Comparison of ENCODE assay signal across 13 cellular contexts in genomic region chr12:101931498-101932326, GRCh38. TPM values are rescaled to one million over a fixed set of nuclear protein-coding genes. Genes with fewer than 3 reads are reported as not detected.
DNase-seq lines count a peak whose midpoint lies in the region; ATAC-seq and TF ChIP-seq lines count a peak whose summit lies in the region.
"Had no signal": no experiment of that assay in that cellular context is flagged by ENCODE, and none has a peak within 500 bp of the region (broad histone marks: within the 10 kb centered on the region; RNA-seq: fewer than 3 reads in every experiment).

No MANE protein-coding gene starts in this region.

- intact Hi-C loops in ovary (cut with DNase I) = loop anchor here in 2 of 4 donors (10.0 kb wide), 2 partner anchors 553 to 833 kb away; partner anchors contain the start of gene IGF1 (in 1 of the 2)

- no peak for TF ChIP-seq EP300 in ovary (IDR thresholded peaks at IDR 0.05)

- peak overlapping the region; percentile 81 for H3K4me2 ChIP-seq in OCI-LY3 (ENCODE audit: low read length)

- H3K4me1 ChIP-seq in OCI-LY3 (ENCODE audit: low read length) (peaks cover 90% of the 10 kb centered on the region), ovary (ENCODE audit: insufficient read depth) (peaks cover 4% of the 10 kb centered on the region)

- WGBS in ovary, 3 donors = 83 to 88% (median 86%) methylated on average over 5 of the region's 5 CpGs

- no peak for TF ChIP-seq CTCF in OCI-LY3 (IDR thresholded peaks at IDR 0.05; ENCODE audit: low read depth, low read length)
- TF ChIP-seq CTCF in ovary (IDR thresholded peaks at IDR 0.05) = no peak

- H3K9me3 ChIP-seq in OCI-LY3 (ENCODE audit: insufficient read depth, low read length) (no peaks in the 10 kb centered on the region), ovary (no peaks in the 10 kb centered on the region)

- peak overlapping the region; percentile 85 for H3K4me3 ChIP-seq in OCI-LY3 (ENCODE audit: low read length)
- no peak overlapping the region for H3K4me3 ChIP-seq in ovary
- H3K4me3 ChIP-seq: dorsolateral prefrontal cortex, skin epidermis had no signal

- TF ChIP-seq POLR2A in ovary (IDR thresholded peaks at IDR 0.05) = no peak

- H3K79me2 ChIP-seq in OCI-LY3 (ENCODE audit: low read length) = peaks cover 51% of the 10 kb centered on the region

- ATAC-seq in GM18502 (IDR thresholded peaks at IDR 0.05; ENCODE audit: poor library complexity, unreplicated experiment) (peak; percentile 26), GM19467 (IDR thresholded peaks at IDR 0.05; ENCODE audit: unreplicated experiment) (peak; percentile 38), HG02973 (IDR thresholded peaks at IDR 0.05; ENCODE audit: unreplicated experiment) (peak; percentile 45)

- H2AFZ ChIP-seq in OCI-LY3 (ENCODE audit: low read depth, low read length) = no peak overlapping the region

- no peaks in the 10 kb centered on the region for H4K20me1 ChIP-seq in OCI-LY3 (ENCODE audit: insufficient read depth, low read length)

- DNase-seq in NCI-H2171 (lab: John Stamatoyannopoulos, UW) (no peak), ovary (no peak), iPS-NIHi11 (ENCODE audit: low spot score) (no peak), NCI-H2029 (lab: John Stamatoyannopoulos, UW) (no peak)
- DNase-seq: activated gamma-delta T cell treated with Interleukin-2 at 50 U/mL for 16 hours, dorsolateral prefrontal cortex, glutamatergic neuron, H9 had no signal

- peaks cover 48% of the 10 kb centered on the region for H3K36me3 ChIP-seq in OCI-LY3 (replicated peaks; ENCODE audit: low read depth, low read length)
- no peaks in the 10 kb centered on the region for H3K36me3 ChIP-seq in ovary

- H3K9ac ChIP-seq in OCI-LY3 (ENCODE audit: low read length) = peak overlapping the region; percentile 89

- H3K27me3 ChIP-seq in OCI-LY3 (ENCODE audit: low read depth, low read length) (no peaks in the 10 kb centered on the region), ovary (no peaks in the 10 kb centered on the region)

- H3K27ac ChIP-seq in OCI-LY3 (ENCODE audit: low read length) = peak overlapping the region; percentile 93
- no peak overlapping the region for H3K27ac ChIP-seq in ovary
- H3K27ac ChIP-seq: dorsolateral prefrontal cortex, skin epidermis had no signal

RNA-seq across cellular contexts. Expression of gene DRAM1, which starts 54.3 kb away (rescaled TPM):
- total RNA-seq in ovary = 10 to 100 TPM in 6 of 7 donors, 1 to 10 TPM in 1; 9.3 to 21.7 (median 15.8) TPM
- 10 to 100 TPM in 1 of 2 donors, 1 to 10 TPM in 1; 9.1 to 19.0 TPM for polyA plus RNA-seq in ovary
